8 cellular contexts compared by ENCODE assay signal in genomic region chr9:136842380-136842948, GRCh38. TPM values are rescaled to one million over a fixed set of nuclear protein-coding genes. Genes with fewer than 3 reads are reported as not detected.
DNase-seq lines count a peak whose midpoint lies in the region; ATAC-seq, FAIRE-seq and TF ChIP-seq lines count a peak whose summit lies in the region.
"Not testable (repeated sequence)": the region's sequence is repeated elsewhere in the genome, so short reads cannot be mapped to it uniquely, and the experiment has no call there.

Gene AJM1, plus strand, starts transcription at chr9:136842478. Its CDS starts 1,937 bp downstream, at chr9:136844415.

- CTCF ChIA-PET in A549 (lab: Yijun Ruan, JAX) = interaction anchor here (0.7 to 4.7 kb wide), 35 partner anchors 9 to 210 kb away, joined by 3 to 72 read pairs (median 6); partner anchors contain the start of genes CLIC3, FBXW5, MAMDC4 and PAXX
- CTCF ChIA-PET in MCF 10A (lab: Yijun Ruan, JAX) = interaction anchor here (0.5 to 2.3 kb wide), 19 partner anchors 10 to 229 kb away, joined by 3 to 8 read pairs (median 3); partner anchors contain the start of gene RABL6

- H3K36me3 ChIP-seq in iPS-20b (ENCODE audit: insufficient read depth, low read depth, low read length) = peaks cover 13% of the 10 kb centered on the region; the same call in 1 of the 2 replicates

- POLR2A ChIA-PET in A549 (lab: Yijun Ruan, JAX) (interaction anchor here (0.6 to 1.2 kb wide), 4 partner anchors 24 to 156 kb away, joined by 3 to 4 read pairs (median 3); partner anchors contain the start of gene EDF1), MCF 10A (lab: Yijun Ruan, JAX) (interaction anchor here (0.6 to 2.0 kb wide), 7 partner anchors 9 to 193 kb away, joined by 3 to 10 read pairs (median 4); partner anchors contain the start of gene MAMDC4)

- not testable (repeated sequence) for TF ChIP-seq EP300 in A549 (IDR thresholded peaks at IDR 0.05)

- peak within 1 kb of the TSS; percentile 45 for H3K4me3 ChIP-seq in A549
- H3K4me3 ChIP-seq in WI38 (ENCODE audit: low read depth, low read length) = peak within 1 kb of the TSS; percentile 60
- peak within 1 kb of the TSS; percentile 54; the same call in 1 of the 2 replicates for H3K4me3 ChIP-seq in iPS-20b (ENCODE audit: low read length)
- peak within 1 kb of the TSS; percentile 52 for H3K4me3 ChIP-seq in skeletal muscle cell (ENCODE audit: low read depth, low read length)

- WGBS in A549 (ENCODE audit: missing lambda C conversion rate) = 0% methylated on average over 3 of the region's 27 CpGs

- not testable (repeated sequence) for H3K9ac ChIP-seq in iPS-20b (ENCODE audit: low read depth, low read length)

- H3K4me3 Mint-ChIP-seq in MCF 10A (ENCODE audit: unreplicated experiment) = peak within 1 kb of the TSS; percentile 67

- ATAC-seq in A549 (peak; percentile 61 to 83), GM18867 (IDR thresholded peaks at IDR 0.05; ENCODE audit: unreplicated experiment) (peak; percentile 67), HG03108 (IDR thresholded peaks at IDR 0.05; ENCODE audit: unreplicated experiment) (peak; percentile 61)

- peaks cover 18% of the 10 kb centered on the region for H3K4me1 Mint-ChIP-seq in MCF 10A (ENCODE audit: insufficient read depth, unreplicated experiment)

- peak within 1 kb of the TSS; percentile 69 to 90 for H3K27ac ChIP-seq in A549
- H3K27ac ChIP-seq in iPS-20b (ENCODE audit: low read length) = not testable (repeated sequence)

- H3K9me3 ChIP-seq in A549; iPS-20b (ENCODE audit: insufficient read depth, low read depth, low read length): not testable (repeated sequence)

- DNase-seq in A549 (ENCODE audit: low read depth in 1 of 2, low spot score in 1 of 2) (peak; percentile 62 to 86), NCI-H2227 treated with DMSO at 0.1 percent for 48 hours (lab: John Stamatoyannopoulos, UW) (peak; percentile 44), MCF 10A (ENCODE audit: unreplicated experiment) (peak; percentile 77)
- not testable (repeated sequence) for DNase-seq in skeletal muscle cell (ENCODE audit: low read depth)

- intact Hi-C loops in MCF 10A (cut with micrococcal nuclease) = loop anchor here (2.0 to 10.0 kb wide), 2 partner anchors 102 to 192 kb away; partner anchors contain the start of genes C8G and FBXW5

- FAIRE-seq in A549 (lab: Jason Lieb, UNC) = not testable (repeated sequence)

- peaks cover 44% of the 10 kb centered on the region for H3K36me3 Mint-ChIP-seq in MCF 10A (ENCODE audit: insufficient read depth, unreplicated experiment)

- peak; percentile 37 to 39; a peak in 2 of 5 replicates for TF ChIP-seq RAD21 in A549 (conservative IDR thresholded peaks at IDR 0.05 in 1 of 2, IDR thresholded peaks at IDR 0.05 in 1 of 2)

- peak within 1 kb of the TSS; percentile 77 for H3K4me2 ChIP-seq in A549

- H3K27me3 Mint-ChIP-seq in MCF 10A (ENCODE audit: insufficient read depth, unreplicated experiment) = not testable (repeated sequence)

- TF ChIP-seq CTCF in A549 (IDR thresholded peaks at IDR 0.05) (peak; percentile 72), WI38 (IDR thresholded peaks at IDR 0.05; ENCODE audit: low read depth, low read length) (peak; percentile 88), MCF 10A (IDR thresholded peaks at IDR 0.05; ENCODE audit: unreplicated experiment) (peak; percentile 88)

- BruUV-seq in MCF 10A (replicated peaks; lab: Mats Ljungman, UMichigan) = not testable (repeated sequence)

- not testable (repeated sequence) for H3K27me3 ChIP-seq in iPS-20b (ENCODE audit: insufficient read depth, low read length)

- not testable (repeated sequence) for TF ChIP-seq POLR2A in A549 (IDR thresholded peaks at IDR 0.05; ENCODE audit: low read length)

- not testable (repeated sequence) for H3K9me3 Mint-ChIP-seq in MCF 10A (ENCODE audit: unreplicated experiment)

- peaks cover 56% of the 10 kb centered on the region for H3K4me1 ChIP-seq in A549
- H3K4me1 ChIP-seq in iPS-20b (ENCODE audit: insufficient read depth, low read length) = not testable (repeated sequence)

- H3K27ac Mint-ChIP-seq in MCF 10A (ENCODE audit: low read depth, unreplicated experiment) = not testable (repeated sequence)

TF ChIP-seq in A549, 52 proteins besides CTCF, POLR2A, EP300 and RAD21:
- TF ChIP-seq TFCP2L1 (CRISPR knock-in tag; IDR thresholded peaks at IDR 0.05) (0 out of 2 replicates have a peak, but pooled peaks have one; percentile 5), MAX (IDR thresholded peaks at IDR 0.05) (peak; percentile 78), E2F6 (IDR thresholded peaks at IDR 0.05; ENCODE audit: borderline replicate concordance, low read depth) (peak; percentile 27; the same call in 1 of the 2 replicates), PBX3 (IDR thresholded peaks at IDR 0.05) (peak; percentile 79), JUN (IDR thresholded peaks at IDR 0.05) (peak in 1 of 2 experiments; percentile 39; a peak in 1 of 5 replicates), MAZ (IDR thresholded peaks at IDR 0.05; ENCODE audit: borderline replicate concordance, low read depth, low read length) (peak; percentile 63; the same call in 1 of the 2 replicates)

RNA-seq across cellular contexts. Expression of gene AJM1, which starts in this region (rescaled TPM):
- polyA plus RNA-seq in A549 (2011; rRNA removed) = 0.75 and 0.76 TPM in 2 replicates
- polyA plus RNA-seq in A549 (2012; cell fraction: cytosol; rRNA removed) = 1.8 and 2.4 TPM in 2 replicates
- 7.0 and 10.6 TPM in 2 replicates for polyA plus RNA-seq in A549 (2012; cell fraction: nucleus; rRNA removed)
- 3.0 to 3.6 TPM (median 3.2 TPM) in 3 replicates for polyA plus RNA-seq in A549 (2017; fragmentation: RNase III; extraction: RNeasy Plus Mini Kit Qiagen cat#74134 plus additional on column Dnase treatment)
- polyA minus RNA-seq in A549 (2011; rRNA and poly(A)+ RNA removed) = 0.37 and 0.44 TPM in 2 replicates
- total RNA-seq in MCF 10A (2022) = 5.6 and 5.7 TPM in 2 replicates
